36 cellular contexts compared by ENCODE assay signal in genomic region chr4:116959045-116959444, GRCh38.
"Had no signal": no experiment of that assay in that cellular context is flagged by ENCODE, and none has a peak within 500 bp of the region (broad histone marks: within the 10 kb centered on the region; RNA-seq: fewer than 3 reads in every experiment).

No MANE protein-coding gene starts in this region.

- DNase-seq: Kasumi-1, MG63, MM.1S, MV-4-11, NCI-H1048, NCI-H1092, NCI-H1092 treated with DMSO at 0.1 percent for 48 hours, NCI-H1105, NCI-H1105 treated with DMSO at 0.1 percent for 48 hours, NCI-H1417, NCI-H1417 treated with DMSO at 0.1 percent for 48 hours, NCI-H1436, NCI-H1436 treated with DMSO at 0.1 percent for 48 hours, NCI-H146, NCI-H1694, NCI-H1694 treated with DMSO at 0.1 percent for 48 hours, NCI-H187, NCI-H187 treated with DMSO at 0.1 percent for 48 hours, NCI-H1930, NCI-H2029, NCI-H2029 treated with DMSO at 0.1 percent for 48 hours, NCI-H2081, NCI-H2081 treated with DMSO at 0.1 percent for 48 hours, NCI-H2107, NCI-H2171, NCI-H2171 treated with DMSO at 0.1 percent for 48 hours, NCI-H2227 treated with DMSO at 0.1 percent for 48 hours, NCI-H226, NCI-H345, NCI-H446, NCI-H446 treated with DMSO at 0.1 percent for 48 hours, NCI-H510A, NCI-H510A treated with DMSO at 0.1 percent for 48 hours, NCI-H524, NCI-H524 treated with DMSO at 0.1 percent for 48 hours, NCI-H526 had no signal

- H3K4me3 ChIP-seq: MG63 had no signal

- H3K27me3 ChIP-seq: MG63 had no signal

- H3K9me3 ChIP-seq: MG63 had no signal

- H3K36me3 ChIP-seq: MG63 had no signal
